7 cellular contexts compared by ENCODE assay signal in the genomic region with DNA sequence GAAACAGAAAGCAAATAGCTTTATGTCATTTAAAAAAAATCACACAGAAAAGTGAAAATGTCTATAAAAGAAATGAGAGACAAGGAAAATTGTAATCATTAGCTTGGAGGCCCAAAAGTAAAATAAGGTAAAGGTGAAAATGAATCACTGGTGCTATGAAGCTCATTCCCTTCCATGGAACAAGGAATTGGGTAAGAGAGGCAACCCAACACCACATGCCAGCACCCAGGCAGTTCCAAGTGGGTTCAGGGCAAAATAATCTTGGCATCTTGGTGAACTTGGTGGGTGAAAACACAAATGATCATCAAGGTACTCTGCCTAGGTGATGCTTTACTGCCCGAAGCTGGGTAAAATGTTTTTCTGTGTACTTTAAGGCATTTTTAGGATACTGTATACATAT. TPM values are rescaled to one million over a fixed set of nuclear protein-coding genes. Genes with fewer than 3 reads are reported as not detected.
"Had no signal": no experiment of that assay in that cellular context is flagged by ENCODE, and none has a peak within 500 bp of the region (broad histone marks: within the 10 kb centered on the region; RNA-seq: fewer than 3 reads in every experiment).

No MANE protein-coding gene starts in this region.

- H3K27ac ChIP-seq: HL-60 had no signal

- DNase-seq: IMR-90, KBM-7 had no signal

- ATAC-seq: HepG2, K562 had no signal

- H3K4me3 ChIP-seq: K562 had no signal

RNA-seq across cellular contexts. Expression of a gene that starts 16.7 kb away (rescaled TPM):
- total RNA-seq: HepG2, HT1080, IMR-90, K562 had no signal
- polyA plus RNA-seq: HepG2, IgD-negative memory B cell, IMR-90, K562 had no signal
